ENCODE assay signal across 18 cellular contexts in the genomic region with DNA sequence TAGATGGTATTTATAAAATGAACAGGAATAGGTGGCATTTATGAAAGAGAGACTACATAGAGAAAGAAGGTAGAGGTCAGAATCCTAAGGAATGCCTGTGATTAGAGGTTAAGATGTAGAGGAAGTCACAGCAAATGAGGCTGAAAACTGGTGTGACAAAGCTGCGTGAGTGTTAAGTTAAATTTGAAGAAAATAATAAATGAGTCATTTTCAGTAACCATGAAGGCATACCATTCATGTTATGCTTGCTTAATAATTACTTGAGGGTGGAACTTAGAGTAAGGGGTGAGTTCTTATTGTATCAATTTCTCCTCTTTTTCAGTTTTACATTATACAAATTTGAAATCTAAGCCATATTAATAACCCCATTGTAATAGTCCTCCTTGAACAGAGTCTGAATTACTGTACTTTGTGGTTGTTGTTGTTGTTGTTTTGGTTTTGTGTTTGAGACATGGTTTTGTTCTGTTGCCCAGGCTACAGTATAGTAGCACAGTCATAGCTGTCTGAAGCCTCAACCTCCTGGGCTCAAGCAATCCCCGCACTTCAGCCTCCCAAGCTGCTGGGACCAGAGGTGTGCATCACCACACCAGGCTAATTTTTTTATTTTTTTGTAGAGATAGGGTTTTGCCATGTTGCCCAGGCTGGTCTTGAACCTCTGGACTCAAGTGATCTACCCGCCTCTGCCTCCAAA.
DNase-seq lines count a peak whose midpoint lies in the region; ATAC-seq and FAIRE-seq lines count a peak whose summit lies in the region.
"Had no signal": no experiment of that assay in that cellular context is flagged by ENCODE, and none has a peak within 500 bp of the region (broad histone marks: within the 10 kb centered on the region; RNA-seq: fewer than 3 reads in every experiment).

No MANE protein-coding gene starts in this region.

- no peak overlapping the region for H3K4ac ChIP-seq in mesenchymal stem cell (ENCODE audit: low read depth in 1 of 2, low read length in 2 of 2)

- no peaks in the 10 kb centered on the region for H3K27me3 Mint-ChIP-seq in CD4-positive, alpha-beta memory T cell
- H3K27me3 Mint-ChIP-seq: B cell had no signal

- POLR2A ChIA-PET in CD4-positive, alpha-beta memory T cell (lab: Charles Lee; ENCODE audit: partially characterized antibody), result no interaction called here

- CTCF ChIA-PET in CD4-positive, alpha-beta memory T cell (lab: Charles Lee; ENCODE audit: partially characterized antibody), result no interaction called here

- no peaks in the 10 kb centered on the region for H3K36me3 Mint-ChIP-seq in CD4-positive, alpha-beta memory T cell
- H3K36me3 Mint-ChIP-seq: CD8-positive, alpha-beta T cell had no signal

- H3K9ac ChIP-seq in mesenchymal stem cell (ENCODE audit: low read length), result no peak overlapping the region

- DNase-seq in AG20443 (ENCODE audit: low spot score) (peak; percentile 19), RCC 7860 (ENCODE audit: low spot score) (peak; percentile 7), epithelial cell of prostate (ENCODE audit: low read depth, low spot score) (no peak), mesenchymal stem cell (peak; percentile 26)
- no peak for DNase-seq in CD4-positive, alpha-beta memory T cell
- DNase-seq: CD8-positive, alpha-beta T cell; EL; GOT3; NCI-H1930; NCI-H2171; NCI-H82; SHP77 treated with DMSO at 0.1 percent for 48 hours had no signal

- FAIRE-seq in RCC 7860 (lab: Jason Lieb, UNC), result no peak
- FAIRE-seq: A549 had no signal

- no peak overlapping the region for H3K4me3 Mint-ChIP-seq in CD4-positive, alpha-beta memory T cell
- H3K4me3 Mint-ChIP-seq: B cell; CD8-positive, alpha-beta T cell had no signal

- no peaks in the 10 kb centered on the region for H3K36me3 ChIP-seq in mesenchymal stem cell (ENCODE audit: control insufficient read depth in 1 of 2, insufficient read depth in 2 of 2, low read depth in 1 of 2, low read length in 2 of 2)
- H3K36me3 ChIP-seq in CD4-positive, alpha-beta memory T cell (ENCODE audit: insufficient read depth, low read length), result no peaks in the 10 kb centered on the region

- H3K79me1 ChIP-seq in mesenchymal stem cell (replicated peaks; ENCODE audit: low read length, poor library complexity, severe bottlenecking), result no peaks in the 10 kb centered on the region

- H2BK12ac ChIP-seq in mesenchymal stem cell (ENCODE audit: low read length in 2 of 2), result peak overlapping the region in 1 of 2 experiments; percentile 66

- intact Hi-C loops in CD4-positive, alpha-beta memory T cell (cut with micrococcal nuclease), result no loop called here

- H4K8ac ChIP-seq in mesenchymal stem cell (ENCODE audit: low read length), result no peak overlapping the region

- H4K91ac ChIP-seq in mesenchymal stem cell (ENCODE audit: low read length), result no peak overlapping the region

- no peak overlapping the region for H3K23ac ChIP-seq in mesenchymal stem cell (ENCODE audit: low read length in 2 of 2)

- no peak overlapping the region for H2BK120ac ChIP-seq in mesenchymal stem cell (ENCODE audit: low read depth, low read length)

- H3K27ac ChIP-seq in epithelial cell of prostate (peak overlapping the region; percentile 9), mesenchymal stem cell (ENCODE audit: low read length, poor library complexity, severe bottlenecking) (peak overlapping the region; percentile 87)
- H3K27ac ChIP-seq in CD4-positive, alpha-beta memory T cell (ENCODE audit: low read depth, low read length), result no peak overlapping the region
- H3K27ac ChIP-seq: A549 had no signal

- peak overlapping the region; percentile 74 for H2AK5ac ChIP-seq in mesenchymal stem cell (ENCODE audit: low read length, severe bottlenecking)

- no peak overlapping the region for H3K4me3 ChIP-seq in mesenchymal stem cell (ENCODE audit: insufficient read depth in 1 of 2, low read depth in 1 of 2, low read length in 2 of 2)
- no peak overlapping the region for H3K4me3 ChIP-seq in CD4-positive, alpha-beta memory T cell (ENCODE audit: low read length in 2 of 2)
- H3K4me3 ChIP-seq: A549 had no signal

- H3K9me3 Mint-ChIP-seq in CD4-positive, alpha-beta memory T cell, result peaks cover 2 to 23% (median 12%) of the 10 kb centered on the region in 8 donors

- no peak overlapping the region for H3K27ac Mint-ChIP-seq in CD4-positive, alpha-beta memory T cell
- H3K27ac Mint-ChIP-seq: B cell; CD8-positive, alpha-beta T cell had no signal

- H2AFZ ChIP-seq in mesenchymal stem cell (ENCODE audit: low read depth, low read length), result no peak overlapping the region

- H2BK5ac ChIP-seq in mesenchymal stem cell (ENCODE audit: low read depth, low read length, poor library complexity, severe bottlenecking), result peak overlapping the region; percentile 92

- H3K14ac ChIP-seq in mesenchymal stem cell (ENCODE audit: low read length in 2 of 2), result no peak overlapping the region

- no peaks in the 10 kb centered on the region for H3K9me3 ChIP-seq in mesenchymal stem cell (ENCODE audit: control insufficient read depth, low read length)
- H3K9me3 ChIP-seq in CD4-positive, alpha-beta memory T cell (ENCODE audit: control insufficient read depth in 1 of 2, low read length in 2 of 2), result no peaks in the 10 kb centered on the region
- H3K9me3 ChIP-seq: A549 had no signal

- no peak overlapping the region for H2BK15ac ChIP-seq in mesenchymal stem cell (ENCODE audit: low read depth, poor library complexity, severe bottlenecking)

- 80% methylated on average over 2 of the region's 3 CpGs for WGBS in mesenchymal stem cell

- no peak overlapping the region for H3K18ac ChIP-seq in mesenchymal stem cell (ENCODE audit: low read depth in 1 of 2, low read length in 2 of 2)

- H3K4me1 Mint-ChIP-seq in CD4-positive, alpha-beta memory T cell, result no peaks in the 10 kb centered on the region
- H3K4me1 Mint-ChIP-seq: B cell had no signal

- peaks cover 5% of the 10 kb centered on the region for H3K4me1 ChIP-seq in mesenchymal stem cell (ENCODE audit: control insufficient read depth, insufficient read depth, low read depth, low read length)
- H3K4me1 ChIP-seq in CD4-positive, alpha-beta memory T cell (ENCODE audit: insufficient read depth, low read length), result no peaks in the 10 kb centered on the region
- H3K4me1 ChIP-seq: A549 had no signal

- H3K27me3 ChIP-seq in mesenchymal stem cell (ENCODE audit: control insufficient read depth in 1 of 2, insufficient read depth in 1 of 2, low read length in 2 of 2), result no peaks in the 10 kb centered on the region
- no peaks in the 10 kb centered on the region for H3K27me3 ChIP-seq in CD4-positive, alpha-beta memory T cell (ENCODE audit: insufficient read depth, low read length)

- ATAC-seq in HG02885 (IDR thresholded peaks at IDR 0.05; ENCODE audit: poor library complexity, unreplicated experiment) (no peak), GM21390 (IDR thresholded peaks at IDR 0.05; ENCODE audit: unreplicated experiment) (no peak), HG03135 (IDR thresholded peaks at IDR 0.05; ENCODE audit: unreplicated experiment) (no peak)
- ATAC-seq: A549; CD8-positive, alpha-beta T cell; Panc1 had no signal

- H3K4me2 ChIP-seq in mesenchymal stem cell (ENCODE audit: low read length, poor library complexity, severe bottlenecking), result no peak overlapping the region
- H3K4me2 ChIP-seq: A549 had no signal

Comparison
In these comparisons a context has a peak if more than half of its experiments do, and no peak if none do; other contexts are left out.
1. DNase-seq: peak in AG20443 (single experiment), RCC 7860 (single experiment) and mesenchymal stem cell (single experiment); none in epithelial cell of prostate (single experiment) and CD4-positive, alpha-beta memory T cell (0 of 5).